In the genomic region with DNA sequence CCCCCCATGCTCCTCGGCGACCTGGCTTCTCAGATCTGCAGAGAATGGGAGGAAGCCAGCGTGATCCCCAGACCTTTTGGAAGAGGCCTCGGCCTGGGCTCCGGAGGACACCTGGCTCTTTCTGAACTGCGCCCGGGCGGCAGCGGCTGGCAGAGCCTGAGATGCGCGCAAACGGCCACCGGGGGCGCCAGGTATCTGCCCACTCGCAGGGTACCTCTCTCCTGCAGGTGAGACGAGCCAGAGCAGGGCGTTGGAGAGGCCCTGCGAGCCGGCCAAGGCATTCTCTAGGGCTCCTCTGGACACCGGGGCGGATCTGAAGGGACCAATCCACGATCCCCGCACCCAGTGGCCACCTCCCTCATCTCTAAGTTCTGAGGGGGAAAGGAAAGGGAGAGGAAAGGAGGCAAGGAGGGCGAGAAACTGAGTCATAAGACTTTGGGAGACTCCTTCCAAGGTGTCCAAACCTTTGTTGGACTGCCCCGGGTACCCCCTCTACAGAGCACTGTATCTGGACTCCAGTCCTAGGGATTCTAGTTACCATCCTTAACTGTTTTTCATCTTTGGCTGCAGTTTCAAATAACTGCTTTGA, we compare ENCODE assay signal across 16 cellular contexts. TPM values are rescaled to one million over a fixed set of nuclear protein-coding genes. Genes with fewer than 3 reads are reported as not detected.
A peak's percentile ranks its signal among the peaks of the same experiment; 100 is the strongest.
DNase-seq lines count a peak whose midpoint lies in the region; ATAC-seq and TF ChIP-seq lines count a peak whose summit lies in the region.
"Had no signal": no experiment of that assay in that cellular context is flagged by ENCODE, and none has a peak within 500 bp of the region (broad histone marks: within the 10 kb centered on the region; RNA-seq: fewer than 3 reads in every experiment).

No MANE protein-coding gene starts in this region.

- H3K27ac Mint-ChIP-seq in HFFc6 (no peak overlapping the region), WTC11 (no peak overlapping the region)
- H3K27ac Mint-ChIP-seq: IgD-negative memory B cell, nephron, T-cell had no signal

- peaks cover 13% of the 10 kb centered on the region for H3K27me3 ChIP-seq in suprapubic skin

- H3K4me3 Mint-ChIP-seq in HFFc6 (no peak overlapping the region), WTC11 (no peak overlapping the region)
- H3K4me3 Mint-ChIP-seq: activated T-cell treated with anti-CD3 and anti-CD28 coated beads, Interleukin-2, amount 50 U/mL, for 4 hours; IgD-negative memory B cell; nephron; T-cell had no signal

- peak; percentile 14 for DNase-seq in NCI-H2171 treated with DMSO at 0.1 percent for 48 hours (lab: John Stamatoyannopoulos, UW)
- no peak for DNase-seq in NCI-H2171 (lab: John Stamatoyannopoulos, UW)
- no peak for DNase-seq in HFFc6
- DNase-seq in WTC11 (ENCODE audit: low spot score), result peak; percentile 87
- DNase-seq in mucosa of descending colon, result peak in 2 of 3 donors; percentile 13 to 30
- no peak for DNase-seq in NCI-H2029 treated with DMSO at 0.1 percent for 48 hours (lab: John Stamatoyannopoulos, UW)
- no peak for DNase-seq in hippocampal formation (lab: John Stamatoyannopoulos, UW)
- no peak for DNase-seq in suprapubic skin (ENCODE audit: low spot score in 2 of 2)
- DNase-seq: activated T-cell treated with anti-CD3 and anti-CD28 coated beads, Interleukin-2, amount 50 U/mL, for 4 hours; EL; stimulated activated CD4-positive, alpha-beta T cell treated with anti-CD3 and anti-CD28 coated beads, Interleukin-12 subunit alpha, Interleukin-12 subunit beta, amount 100 ng/mL, for 4 hours; T-cell had no signal

- TF ChIP-seq POLR2A in suprapubic skin (IDR thresholded peaks at IDR 0.05), result no peak

- no peak for TF ChIP-seq EP300 in suprapubic skin (IDR thresholded peaks at IDR 0.05)

- peaks cover 9% of the 10 kb centered on the region for H3K9me3 ChIP-seq in mucosa of descending colon
- no peaks in the 10 kb centered on the region for H3K9me3 ChIP-seq in suprapubic skin

- H3K4me3 ChIP-seq in mucosa of descending colon, result no peak overlapping the region
- H3K4me3 ChIP-seq in suprapubic skin, result no peak overlapping the region
- H3K4me3 ChIP-seq: breast epithelium had no signal

- H3K4me1 Mint-ChIP-seq in HFFc6 (ENCODE audit: low read depth) (no peaks in the 10 kb centered on the region), WTC11 (no peaks in the 10 kb centered on the region)
- H3K4me1 Mint-ChIP-seq: IgD-negative memory B cell, nephron, T-cell had no signal

- intact Hi-C loops in mucosa of descending colon (cut with DNase I, micrococcal nuclease), result no loop called here

- peak; percentile 60 for TF ChIP-seq CTCF in HFFc6 (IDR thresholded peaks at IDR 0.05)
- TF ChIP-seq CTCF in WTC11 (IDR thresholded peaks at IDR 0.05), result peak; percentile 65; the same call in 1 of the 2 replicates
- no peak for TF ChIP-seq CTCF in mucosa of descending colon (IDR thresholded peaks at IDR 0.05)
- TF ChIP-seq CTCF in suprapubic skin (IDR thresholded peaks at IDR 0.05), result peak in 1 of 2 donors; percentile 9

- H3K9me3 Mint-ChIP-seq in HFFc6 (peaks cover 10% of the 10 kb centered on the region), WTC11 (peaks cover 36% of the 10 kb centered on the region)

- H3K4me1 ChIP-seq in mucosa of descending colon (ENCODE audit: low read depth) (no peaks in the 10 kb centered on the region), suprapubic skin (no peaks in the 10 kb centered on the region)
- H3K4me1 ChIP-seq: breast epithelium had no signal

- H3K27me3 Mint-ChIP-seq in HFFc6 (ENCODE audit: insufficient read depth), result peaks cover 5% of the 10 kb centered on the region; the same call in 1 of the 2 replicates
- H3K27me3 Mint-ChIP-seq in WTC11 (ENCODE audit: low read depth), result peaks cover 39% of the 10 kb centered on the region

- ATAC-seq in WTC11, result peak; percentile 100
- ATAC-seq in mucosa of descending colon, result peak; percentile 46
- ATAC-seq: activated T-cell treated with anti-CD3 and anti-CD28 coated beads, Interleukin-2, amount 50 U/mL, for 4 hours; T-cell had no signal

- H3K36me3 ChIP-seq in mucosa of descending colon (ENCODE audit: low read depth), result no peaks in the 10 kb centered on the region
- H3K36me3 ChIP-seq in suprapubic skin, result no peaks in the 10 kb centered on the region
- H3K36me3 ChIP-seq: breast epithelium had no signal

- POLR2A ChIA-PET in WTC11 (lab: Charles Lee), result no interaction called here

- H3K36me3 Mint-ChIP-seq in HFFc6 (ENCODE audit: low read depth) (peaks cover 8% of the 10 kb centered on the region; the same call in 1 of the 2 replicates), WTC11 (peaks cover 5% of the 10 kb centered on the region; the same call in 1 of the 2 replicates)
- H3K36me3 Mint-ChIP-seq: T-cell had no signal

- no peak overlapping the region for H3K27ac ChIP-seq in suprapubic skin
- H3K27ac ChIP-seq: breast epithelium had no signal

- 32% methylated on average over 18 of the region's 25 CpGs for whole genome bisulfite sequencing in suprapubic skin

- CTCF ChIA-PET in WTC11 (lab: Charles Lee), result interaction anchor here (1.0 kb wide), 1 partner anchor 166 kb away, joined by 3 read pairs; no protein-coding TSS in a partner anchor

TF ChIP-seq in WTC11, 78 proteins besides CTCF, POLR2A, EP300 and RAD21:
- peak; percentile 47; the same call in 1 of the 2 replicates for TF ChIP-seq HMGXB4 (CRISPR knock-in tag; IDR thresholded peaks at IDR 0.05)
- TF ChIP-seq, protein P1, sequence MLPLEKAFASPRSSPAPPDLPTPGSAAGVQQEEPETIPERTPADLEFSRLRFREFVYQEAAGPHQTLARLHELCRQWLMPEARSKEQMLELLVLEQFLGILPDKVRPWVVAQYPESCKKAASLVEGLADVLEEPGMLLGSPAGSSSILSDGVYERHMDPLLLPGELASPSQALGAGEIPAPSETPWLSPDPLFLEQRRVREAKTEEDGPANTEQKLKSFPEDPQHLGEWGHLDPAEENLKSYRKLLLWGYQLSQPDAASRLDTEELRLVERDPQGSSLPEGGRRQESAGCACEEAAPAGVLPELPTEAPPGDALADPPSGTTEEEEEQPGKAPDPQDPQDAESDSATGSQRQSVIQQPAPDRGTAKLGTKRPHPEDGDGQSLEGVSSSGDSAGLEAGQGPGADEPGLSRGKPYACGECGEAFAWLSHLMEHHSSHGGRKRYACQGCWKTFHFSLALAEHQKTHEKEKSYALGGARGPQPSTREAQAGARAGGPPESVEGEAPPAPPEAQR (CRISPR knock-in tag; IDR thresholded peaks at IDR 0.05), result no peak
TF ChIP-seq in WTC11: peak in this region for 1.

RNA-seq across cellular contexts. Expression of gene SLC46A2, which starts 55.0 kb away (rescaled TPM):
- total RNA-seq in HFFc6 (2021; fragmentation: NEBNext Ultra II Directional; extraction: Animal tissue kit (Norgen Biotek cat#: 25700)), result not detected
- total RNA-seq in WTC11 (2021), result 0.07 TPM in 1 of 3 replicates, not detected in the others
- under 1 TPM in 1 of 3 donors, not detected in 2; 0.16 TPM for total RNA-seq in mucosa of descending colon
- total RNA-seq in suprapubic skin, result 10 to 100 TPM in 3 of 4 donors, 1 to 10 TPM in 1; 5.6 to 65.2 (median 42.4) TPM
- total RNA-seq: activated T-cell treated with anti-CD3 and anti-CD28 coated beads, Interleukin-2, amount 50 U/mL, for 4 hours; NCI-H460; T-cell had no signal

Comparison
In these comparisons a context has a peak if more than half of its experiments do, and no peak if none do; other contexts are left out.
1. DNase-seq: peak in NCI-H2171 treated with DMSO at 0.1 percent for 48 hours (single experiment), WTC11 (single experiment) and mucosa of descending colon (2 of 3); none in NCI-H2171 (single experiment), HFFc6 (single experiment), NCI-H2029 treated with DMSO at 0.1 percent for 48 hours (single experiment), hippocampal formation (0 of 2) and suprapubic skin (0 of 2).